26 cellular contexts compared by ENCODE assay signal in genomic region chr5:117681855-117682254, GRCh38.
"Had no signal": no experiment of that assay in that cellular context is flagged by ENCODE, and none has a peak within 500 bp of the region (broad histone marks: within the 10 kb centered on the region; RNA-seq: fewer than 3 reads in every experiment).

No MANE protein-coding gene starts in this region.

- H3K9me3 Mint-ChIP-seq: activated CD4-positive, alpha-beta T cell treated with anti-CD3 and anti-CD28 coated beads, Interleukin-2, amount 10 ng/mL, durations not matched to agents 7 days and 5 days; activated T-helper 1 cell treated with anti-CD3 and anti-CD28 coated beads, Interleukin-12 subunit alpha, Interleukin-12 subunit beta, Interleukin-2, Interleukin-4 antibody, amounts not matched to agents 30 ng/mL and 10 ng/mL and 1 ng/mL, durations not matched to agents 14 hours and 24 hours and 36 hours; neural progenitor cell had no signal

- H3K27ac Mint-ChIP-seq: activated CD4-positive, alpha-beta T cell treated with anti-CD3 and anti-CD28 coated beads, Interleukin-2, amount 10 ng/mL, durations not matched to agents 7 days and 5 days; activated CD8-positive, alpha-beta T cell treated with anti-CD3 and anti-CD28 coated beads, Interleukin-2, amount 10 ng/mL, durations not matched to agents 7 days and 5 days; activated naive CD8-positive, alpha-beta T cell treated with anti-CD3 and anti-CD28 coated beads, Interleukin-2, amount 50 U/mL, for 24 hours; activated T-helper 1 cell treated with anti-CD3 and anti-CD28 coated beads, Interleukin-12 subunit alpha, Interleukin-12 subunit beta, Interleukin-2, Interleukin-4 antibody, amounts not matched to agents 30 ng/mL and 10 ng/mL and 1 ng/mL, durations not matched to agents 14 hours and 24 hours and 36 hours; immature natural killer cell; naive thymus-derived CD4-positive, alpha-beta T cell; neural progenitor cell had no signal

- DNase-seq: activated CD4-positive, alpha-beta T cell treated with anti-CD3 and anti-CD28 coated beads, Interleukin-2, amount 10 ng/mL, durations not matched to agents 7 days and 5 days; activated CD4-positive, CD25-positive, alpha-beta regulatory T cell treated with anti-CD3 and anti-CD28 coated beads, Interleukin-2, amount 50 U/mL, for 72 hours; activated CD8-positive, alpha-beta T cell treated with anti-CD3 and anti-CD28 coated beads, Interleukin-2, amount 10 ng/mL, durations not matched to agents 7 days and 5 days; activated gamma-delta T cell; activated naive CD4-positive, alpha-beta T cell treated with anti-CD3 and anti-CD28 coated beads, Interleukin-2, amount 50 U/mL, for 16 hours; activated naive CD8-positive, alpha-beta T cell treated with anti-CD3 and anti-CD28 coated beads, Interleukin-2, amount 50 U/mL, for 24 hours; anterior cingulate cortex; central memory CD4-positive, alpha-beta T cell; effector memory CD4-positive, alpha-beta T cell; foreskin keratinocyte; immature natural killer cell; lower lobe of right lung; mesendoderm; naive thymus-derived CD4-positive, alpha-beta T cell; posterior cingulate gyrus; right lobe of liver; stimulated activated CD4-positive, alpha-beta T cell treated with anti-CD3 and anti-CD28 coated beads, Interleukin-2, amount 100 ng/mL, for 48 hours; stimulated activated naive CD4-positive, alpha-beta T cell; testis; trophoblast cell had no signal

- H3K4me3 ChIP-seq: hepatocyte, lower lobe of right lung, neural progenitor cell, right lobe of liver, smooth muscle cell, testis, vagina had no signal

- ATAC-seq: activated CD8-positive, alpha-beta T cell treated with anti-CD3 and anti-CD28 coated beads, Interleukin-2, amount 10 ng/mL, durations not matched to agents 7 days and 5 days; activated naive CD8-positive, alpha-beta T cell treated with anti-CD3 and anti-CD28 coated beads, Interleukin-2, amount 50 U/mL, for 24 hours; foreskin keratinocyte; left lobe of liver; lower lobe of right lung; naive thymus-derived CD4-positive, alpha-beta T cell; right lobe of liver had no signal

- H3K36me3 Mint-ChIP-seq: immature natural killer cell; naive thymus-derived CD4-positive, alpha-beta T cell; neural progenitor cell had no signal

- H3K4me3 Mint-ChIP-seq: activated CD4-positive, alpha-beta T cell treated with anti-CD3 and anti-CD28 coated beads, Interleukin-2, amount 10 ng/mL, durations not matched to agents 7 days and 5 days; activated CD8-positive, alpha-beta T cell treated with anti-CD3 and anti-CD28 coated beads, Interleukin-2, amount 10 ng/mL, durations not matched to agents 7 days and 5 days; activated naive CD8-positive, alpha-beta T cell treated with anti-CD3 and anti-CD28 coated beads, Interleukin-2, amount 50 U/mL, for 24 hours; activated T-helper 1 cell treated with anti-CD3 and anti-CD28 coated beads, Interleukin-12 subunit alpha, Interleukin-12 subunit beta, Interleukin-2, Interleukin-4 antibody, amounts not matched to agents 30 ng/mL and 10 ng/mL and 1 ng/mL, durations not matched to agents 14 hours and 24 hours and 36 hours; immature natural killer cell; naive thymus-derived CD4-positive, alpha-beta T cell; neural progenitor cell had no signal

- H3K4me1 Mint-ChIP-seq: activated CD4-positive, alpha-beta T cell treated with anti-CD3 and anti-CD28 coated beads, Interleukin-2, amount 10 ng/mL, durations not matched to agents 7 days and 5 days; activated naive CD8-positive, alpha-beta T cell treated with anti-CD3 and anti-CD28 coated beads, Interleukin-2, amount 50 U/mL, for 24 hours; immature natural killer cell; naive thymus-derived CD4-positive, alpha-beta T cell had no signal

- H3K27me3 Mint-ChIP-seq: activated CD4-positive, alpha-beta T cell treated with anti-CD3 and anti-CD28 coated beads, Interleukin-2, amount 10 ng/mL, durations not matched to agents 7 days and 5 days; activated naive CD8-positive, alpha-beta T cell treated with anti-CD3 and anti-CD28 coated beads, Interleukin-2, amount 50 U/mL, for 24 hours; naive thymus-derived CD4-positive, alpha-beta T cell had no signal
